In the genomic region with DNA sequence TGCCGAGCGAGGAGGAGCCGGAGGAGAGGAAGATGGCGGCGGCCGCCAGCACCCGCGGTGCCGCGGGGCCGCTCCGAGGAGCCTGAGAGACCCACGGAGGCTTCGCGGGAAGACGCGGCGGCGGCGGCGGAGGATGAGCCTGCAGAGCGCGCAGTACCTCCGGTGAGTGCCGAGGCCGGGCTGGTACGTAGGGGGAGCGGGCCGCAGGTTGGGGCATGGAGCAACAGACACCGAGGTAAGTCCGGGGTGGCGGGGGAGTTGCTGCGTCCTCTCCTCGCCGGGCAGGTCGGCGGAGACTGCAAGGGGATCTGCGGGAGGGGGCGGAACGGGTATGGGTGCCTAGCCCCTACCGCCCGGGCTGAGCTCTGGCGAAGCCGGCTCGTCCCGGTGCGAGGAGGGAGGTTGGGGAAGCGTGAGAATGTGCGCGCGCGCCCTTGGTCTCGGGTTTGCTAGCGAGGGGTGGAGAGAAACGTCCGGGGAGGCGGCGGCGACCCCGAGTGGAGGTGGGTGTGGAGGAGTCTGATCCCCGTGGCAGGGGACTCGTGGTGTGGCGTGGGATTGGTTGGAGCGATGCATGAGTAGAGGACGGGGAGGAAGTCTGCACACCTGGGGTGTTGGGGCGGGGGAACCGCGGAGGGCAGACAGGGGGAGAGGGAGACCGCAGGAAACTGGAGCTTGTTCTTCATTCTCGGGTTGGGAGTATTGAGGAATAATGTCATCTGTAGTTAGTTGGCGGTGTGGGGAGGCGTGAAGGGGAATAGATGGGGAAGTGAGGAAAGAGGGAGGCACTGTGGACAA, we compare ENCODE assay signal across 8 cellular contexts. TPM values are rescaled to one million over a fixed set of nuclear protein-coding genes. Genes with fewer than 3 reads are reported as not detected.
DNase-seq lines count a peak whose midpoint lies in the region; ATAC-seq and TF ChIP-seq lines count a peak whose summit lies in the region.

A gene with protein sequence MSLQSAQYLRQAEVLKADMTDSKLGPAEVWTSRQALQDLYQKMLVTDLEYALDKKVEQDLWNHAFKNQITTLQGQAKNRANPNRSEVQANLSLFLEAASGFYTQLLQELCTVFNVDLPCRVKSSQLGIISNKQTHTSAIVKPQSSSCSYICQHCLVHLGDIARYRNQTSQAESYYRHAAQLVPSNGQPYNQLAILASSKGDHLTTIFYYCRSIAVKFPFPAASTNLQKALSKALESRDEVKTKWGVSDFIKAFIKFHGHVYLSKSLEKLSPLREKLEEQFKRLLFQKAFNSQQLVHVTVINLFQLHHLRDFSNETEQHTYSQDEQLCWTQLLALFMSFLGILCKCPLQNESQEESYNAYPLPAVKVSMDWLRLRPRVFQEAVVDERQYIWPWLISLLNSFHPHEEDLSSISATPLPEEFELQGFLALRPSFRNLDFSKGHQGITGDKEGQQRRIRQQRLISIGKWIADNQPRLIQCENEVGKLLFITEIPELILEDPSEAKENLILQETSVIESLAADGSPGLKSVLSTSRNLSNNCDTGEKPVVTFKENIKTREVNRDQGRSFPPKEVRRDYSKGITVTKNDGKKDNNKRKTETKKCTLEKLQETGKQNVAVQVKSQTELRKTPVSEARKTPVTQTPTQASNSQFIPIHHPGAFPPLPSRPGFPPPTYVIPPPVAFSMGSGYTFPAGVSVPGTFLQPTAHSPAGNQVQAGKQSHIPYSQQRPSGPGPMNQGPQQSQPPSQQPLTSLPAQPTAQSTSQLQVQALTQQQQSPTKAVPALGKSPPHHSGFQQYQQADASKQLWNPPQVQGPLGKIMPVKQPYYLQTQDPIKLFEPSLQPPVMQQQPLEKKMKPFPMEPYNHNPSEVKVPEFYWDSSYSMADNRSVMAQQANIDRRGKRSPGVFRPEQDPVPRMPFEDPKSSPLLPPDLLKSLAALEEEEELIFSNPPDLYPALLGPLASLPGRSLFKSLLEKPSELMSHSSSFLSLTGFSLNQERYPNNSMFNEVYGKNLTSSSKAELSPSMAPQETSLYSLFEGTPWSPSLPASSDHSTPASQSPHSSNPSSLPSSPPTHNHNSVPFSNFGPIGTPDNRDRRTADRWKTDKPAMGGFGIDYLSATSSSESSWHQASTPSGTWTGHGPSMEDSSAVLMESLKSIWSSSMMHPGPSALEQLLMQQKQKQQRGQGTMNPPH (plus strand): TSS at position 12 of the 798 bp plus-strand sequence. CDS start 122 bp downstream, at position 134.

- H3K79me2 ChIP-seq in PC-3 (ENCODE audit: low read length) = peaks cover 54% of the 10 kb centered on the region
- peaks cover 14% of the 10 kb centered on the region for H3K79me2 ChIP-seq in trophoblast cell (ENCODE audit: control insufficient read depth, insufficient read depth, low read length, poor library complexity)

- no peaks in the 10 kb centered on the region for H3K27me3 Mint-ChIP-seq in activated naive CD4-positive, alpha-beta T cell treated with anti-CD3 and anti-CD28 coated beads for 36 hours (ENCODE audit: low read depth)

- peak within 1 kb of the TSS; percentile 100 for H3K18ac ChIP-seq in trophoblast cell (ENCODE audit: low read length)

- H3K27ac ChIP-seq in PC-3 (ENCODE audit: low read length) = peak within 1 kb of the TSS; percentile 97
- H3K27ac ChIP-seq in trophoblast cell (ENCODE audit: low read depth, low read length) = peak within 1 kb of the TSS; percentile 99
- peak within 1 kb of the TSS; percentile 99 for H3K27ac ChIP-seq in upper lobe of right lung

- peak within 1 kb of the TSS; percentile 100 for H4K91ac ChIP-seq in trophoblast cell (ENCODE audit: low read depth, low read length)

- H2AK5ac ChIP-seq in trophoblast cell (ENCODE audit: low read length) = peak within 1 kb of the TSS; percentile 97

- no peak within 1 kb of the TSS for H3K23ac ChIP-seq in trophoblast cell (ENCODE audit: low read length)

- H3K9me3 Mint-ChIP-seq in activated naive CD4-positive, alpha-beta T cell treated with anti-CD3 and anti-CD28 coated beads for 36 hours = no peaks in the 10 kb centered on the region

- H3K9me3 ChIP-seq in PC-3 (ENCODE audit: low read length) = no peaks in the 10 kb centered on the region
- H3K9me3 ChIP-seq in trophoblast cell (ENCODE audit: insufficient read depth, low read depth, low read length) = no peaks in the 10 kb centered on the region
- H3K9me3 ChIP-seq in upper lobe of right lung = no peaks in the 10 kb centered on the region

- H3K4me1 ChIP-seq in PC-3 (ENCODE audit: insufficient read depth, low read length) (peaks cover 37% of the 10 kb centered on the region), trophoblast cell (ENCODE audit: control insufficient read depth in 1 of 2, insufficient read depth in 2 of 2, low read length in 2 of 2) (peaks cover 1 to 2% of the 10 kb centered on the region in 2 experiments), upper lobe of right lung (peaks cover 15% of the 10 kb centered on the region)

- peak within 1 kb of the TSS; percentile 81 for H3K4me3 Mint-ChIP-seq in activated naive CD4-positive, alpha-beta T cell treated with anti-CD3 and anti-CD28 coated beads for 36 hours

- peak within 1 kb of the TSS; percentile 78 for H2BK12ac ChIP-seq in trophoblast cell (ENCODE audit: low read length)

- H3K4me3 ChIP-seq in PC-3 (ENCODE audit: low read length) (peak within 1 kb of the TSS; percentile 97), trophoblast cell (ENCODE audit: low read depth, low read length) (peak within 1 kb of the TSS; percentile 100), upper lobe of right lung (peak within 1 kb of the TSS; percentile 93)

- peak within 1 kb of the TSS; percentile 100 for H2BK5ac ChIP-seq in trophoblast cell (ENCODE audit: low read depth, low read length, poor library complexity)

- H2AFZ ChIP-seq in PC-3 (ENCODE audit: low read length) (peak within 1 kb of the TSS; percentile 93), trophoblast cell (ENCODE audit: insufficient read depth, low read length, poor library complexity) (peak within 1 kb of the TSS; percentile 99)

- peak within 1 kb of the TSS; percentile 97 for H4K12ac ChIP-seq in trophoblast cell (ENCODE audit: low read depth, low read length)

- BruUV-seq in PC-3 (replicated peaks; lab: Mats Ljungman, UMichigan) = no TSS peak

- CTCF ChIA-PET in PC-3 (lab: Charles Lee) = no interaction called here
- CTCF ChIA-PET in activated naive CD4-positive, alpha-beta T cell treated with anti-CD3 and anti-CD28 coated beads for 36 hours (lab: Charles Lee) = interaction anchor here (0.7 to 1.3 kb wide), 3 partner anchors 12 to 224 kb away, joined by 3 read pairs; no protein-coding TSS in a partner anchor

- peaks cover 7% of the 10 kb centered on the region for H3K36me3 Mint-ChIP-seq in activated naive CD4-positive, alpha-beta T cell treated with anti-CD3 and anti-CD28 coated beads for 36 hours (ENCODE audit: low read depth)

- H3K79me1 ChIP-seq in trophoblast cell (ENCODE audit: low read length) = peaks cover 15% of the 10 kb centered on the region

- POLR2A ChIA-PET in PC-3 (lab: Charles Lee; ENCODE audit: unreplicated experiment) = interaction anchor here (0.7 kb wide), 1 partner anchor 165 kb away, joined by 7 read pairs; no protein-coding TSS in a partner anchor

- peak within 1 kb of the TSS; percentile 99 for H4K8ac ChIP-seq in trophoblast cell (ENCODE audit: low read depth, low read length)

- peak within 1 kb of the TSS; percentile 99 for H3K9ac ChIP-seq in PC-3 (ENCODE audit: low read length)
- H3K9ac ChIP-seq in trophoblast cell (ENCODE audit: low read length) = peak within 1 kb of the TSS; percentile 99

- H3K4me2 ChIP-seq in PC-3 (ENCODE audit: low read length) (peak within 1 kb of the TSS; percentile 95), trophoblast cell (ENCODE audit: low read length) (peak within 1 kb of the TSS; percentile 90)

- H3F3A ChIP-seq in PC-3 (ENCODE audit: low read length, unreplicated experiment) = no peaks in the 10 kb centered on the region

- H3K4me1 Mint-ChIP-seq in activated naive CD4-positive, alpha-beta T cell treated with anti-CD3 and anti-CD28 coated beads for 36 hours (ENCODE audit: low read depth) = peaks cover 22% of the 10 kb centered on the region

- peak within 1 kb of the TSS; percentile 100 for H3K14ac ChIP-seq in trophoblast cell (ENCODE audit: low read length)

- intact Hi-C loops in PC-3 (cut with micrococcal nuclease) (loop anchor here (5.0 kb wide), 1 partner anchor 510 kb away; no protein-coding TSS in a partner anchor), head of caudate nucleus (cut with DNase I) (loop anchor here (5.0 to 10.0 kb wide), 4 partner anchors 75 to 442 kb away; no protein-coding TSS in a partner anchor), upper lobe of right lung (cut with DNase I) (no loop called here)
- intact Hi-C loops in activated naive CD4-positive, alpha-beta T cell treated with anti-CD3 and anti-CD28 coated beads for 36 hours (cut with micrococcal nuclease) = loop anchor here (1.0 to 5.0 kb wide), 8 partner anchors 9 to 1844 kb away; a partner anchor contains a TSS

- ATAC-seq in HG03039 (IDR thresholded peaks at IDR 0.05; ENCODE audit: unreplicated experiment) (peak; percentile 15), PC-3 (peak; percentile 5; the same call in 1 of the 2 replicates), upper lobe of right lung (peak; percentile 1)

- peak; percentile 25 to 46 (median 36) for DNase-seq in activated CD4-positive, CD25-positive, alpha-beta regulatory T cell (lab: John Stamatoyannopoulos, UW)
- no peak for DNase-seq in activated CD4-positive, CD25-positive, alpha-beta regulatory T cell treated with anti-CD3 and anti-CD28 coated beads, Interleukin-2, amount 50 U/mL, for 72 hours
- DNase-seq in PC-3 (no peak), head of caudate nucleus (peak in 39 of 42 donors; percentile 26 to 74 (median 54)), trophoblast cell (peak; percentile 9 to 43), upper lobe of right lung (peak; percentile 84)
- peak; percentile 65 for DNase-seq in activated naive CD4-positive, alpha-beta T cell treated with anti-CD3 and anti-CD28 coated beads for 36 hours

- H3K27me3 ChIP-seq in PC-3 (ENCODE audit: low read length) (no peaks in the 10 kb centered on the region), trophoblast cell (ENCODE audit: insufficient read depth, low read length) (no peaks in the 10 kb centered on the region), upper lobe of right lung (no peaks in the 10 kb centered on the region)

- H3K4ac ChIP-seq in trophoblast cell (ENCODE audit: low read depth, low read length) = peak within 1 kb of the TSS; percentile 99

- no peak for TF ChIP-seq CTCF in PC-3 (conservative IDR thresholded peaks at IDR 0.05; ENCODE audit: low read depth, low read length)
- TF ChIP-seq CTCF in upper lobe of right lung (IDR thresholded peaks at IDR 0.05) = no peak

- H3K36me3 ChIP-seq in PC-3 (ENCODE audit: low read depth, low read length) (no peaks in the 10 kb centered on the region; the same call in 1 of the 2 replicates), trophoblast cell (ENCODE audit: control insufficient read depth in 1 of 2, insufficient read depth in 2 of 2, low read length in 2 of 2) (no peaks in the 10 kb centered on the region), upper lobe of right lung (no peaks in the 10 kb centered on the region)

- H4K20me1 ChIP-seq in PC-3 (ENCODE audit: low read length) = peaks cover 26% of the 10 kb centered on the region

- H2BK120ac ChIP-seq in trophoblast cell (ENCODE audit: insufficient read depth, low read length, poor library complexity) = peak within 1 kb of the TSS; percentile 99

- WGBS in trophoblast cell (ENCODE audit: extremely low coverage, insufficient coverage, insufficient read length) = no CpG with 5 or more reads among the region's 72 CpGs

- no peaks in the 10 kb centered on the region for H3K9me2 ChIP-seq in PC-3 (replicated peaks; ENCODE audit: low read length)

- H3K27ac Mint-ChIP-seq in activated naive CD4-positive, alpha-beta T cell treated with anti-CD3 and anti-CD28 coated beads for 36 hours = peak within 1 kb of the TSS; percentile 99

RNA-seq across cellular contexts. Expression of the gene that starts here (rescaled TPM):
- total RNA-seq in PC-3 (2014; rRNA removed) (25.5 and 38.4 TPM in 2 replicates), upper lobe of right lung (65.9 TPM)
- total RNA-seq in activated naive CD4-positive, alpha-beta T cell treated with anti-CD3 and anti-CD28 coated beads for 36 hours = 10 to 100 TPM; 49.3 to 54.2 TPM
- polyA plus RNA-seq in trophoblast cell (2013) = 104 and 105 TPM in 2 replicates

Comparison
In these comparisons a context has a peak if more than half of its experiments do, and no peak if none do; other contexts are left out.
1. DNase-seq: peak in activated CD4-positive, CD25-positive, alpha-beta regulatory T cell (4 of 4), activated naive CD4-positive, alpha-beta T cell treated with anti-CD3 and anti-CD28 coated beads for 36 hours (single experiment), head of caudate nucleus (39 of 42), trophoblast cell (2 of 2) and upper lobe of right lung (single experiment); none in activated CD4-positive, CD25-positive, alpha-beta regulatory T cell treated with anti-CD3 and anti-CD28 coated beads, Interleukin-2, amount 50 U/mL, for 72 hours (single experiment) and PC-3 (single experiment).
2. Peak in every context shown above with its lines, with median percentiles within 50 percentile points of each other: ATAC-seq, H3K27ac ChIP-seq and H3K4me3 ChIP-seq.